ENCODE assay signal across 3 cellular contexts in genomic region chr1:169871988-169872387, GRCh38.
A peak's percentile ranks its signal among the peaks of the same experiment; 100 is the strongest.
TF ChIP-seq lines count a peak whose summit lies in the region.

No MANE protein-coding gene starts in this region.

TF ChIP-seq in A549, 52 proteins besides CTCF, POLR2A, EP300 and RAD21:
- TF ChIP-seq ZFP36 (IDR thresholded peaks at IDR 0.05; ENCODE audit: borderline replicate concordance, partially characterized antibody), result peak; percentile 60

TF ChIP-seq in HEK293, 187 proteins besides CTCF, POLR2A, EP300 and RAD21:
- peak; percentile 97 for TF ChIP-seq ZNF585B (tag by site-specific recombination; IDR thresholded peaks at IDR 0.05)
- peak; percentile 28 for TF ChIP-seq SETDB1 (IDR thresholded peaks at IDR 0.05; ENCODE audit: insufficient read length, low read length)

TF ChIP-seq in K562, 482 proteins besides CTCF, POLR2A, EP300 and RAD21:
- peak; percentile 49 for TF ChIP-seq ZFP36 (IDR thresholded peaks at IDR 0.05; ENCODE audit: low read depth, low read length, partially characterized antibody)
